ENCODE assay signal across 8 cellular contexts in genomic region chr1:40625076-40625475, GRCh38.
A peak's percentile ranks its signal among the peaks of the same experiment; 100 is the strongest.
DNase-seq lines count a peak whose midpoint lies in the region; ATAC-seq and TF ChIP-seq lines count a peak whose summit lies in the region.

No MANE protein-coding gene starts in this region.

- TF ChIP-seq CTCF in DND-41 (IDR thresholded peaks at IDR 0.05; ENCODE audit: borderline replicate concordance, extremely low read depth, low read length, poor library complexity, severe bottlenecking) = peak; percentile 57

- H3K4me3 ChIP-seq in DND-41 (ENCODE audit: low read depth in 1 of 2, low read length in 2 of 2) = no peak overlapping the region

- DNase-seq in DND-41 = peak; percentile 23
- DNase-seq in activated CD8-positive, alpha-beta memory T cell treated with anti-CD3 and anti-CD28 coated beads for 24 hours = peak; percentile 61
- DNase-seq in kidney tubule cell (ENCODE audit: low spot score) = peak; percentile 51
- DNase-seq in HuH-7 (ENCODE audit: low spot score) = no peak

- H3K27ac ChIP-seq in DND-41 (ENCODE audit: low read length) (no peak overlapping the region), KOPT-K1 (ENCODE audit: low read depth, low read length, poor library complexity, severe bottlenecking) (peak overlapping the region; percentile 61)

- H3K79me2 ChIP-seq in DND-41 (ENCODE audit: insufficient read depth, low read length) = no peaks in the 10 kb centered on the region

- H3K9ac ChIP-seq in DND-41 (ENCODE audit: low read depth, low read length) = no peak overlapping the region

- H4K20me1 ChIP-seq in DND-41 (ENCODE audit: insufficient read depth, low read length) = no peaks in the 10 kb centered on the region

- ATAC-seq in DND-41 (ENCODE audit: insufficient read depth, low read depth) (peak; percentile 51; the same call in 2 of the 3 replicates), HG02970 (IDR thresholded peaks at IDR 0.05; ENCODE audit: low FRiP score, unreplicated experiment) (no peak), GM21576 (IDR thresholded peaks at IDR 0.05; ENCODE audit: unreplicated experiment) (no peak), GM21528 (IDR thresholded peaks at IDR 0.05; ENCODE audit: low FRiP score, unreplicated experiment) (no peak)

- H3K36me3 ChIP-seq in DND-41 (ENCODE audit: insufficient read depth, low read length) = peaks cover 12% of the 10 kb centered on the region
- no peaks in the 10 kb centered on the region for H3K36me3 ChIP-seq in KOPT-K1 (ENCODE audit: insufficient read depth, low read length)

- H3K27me3 ChIP-seq in DND-41 (ENCODE audit: insufficient read depth, low read length, poor library complexity) = no peaks in the 10 kb centered on the region

- H3K9me3 ChIP-seq in DND-41 (ENCODE audit: insufficient read depth, low read length, severe bottlenecking) = no peaks in the 10 kb centered on the region
- no peaks in the 10 kb centered on the region for H3K9me3 ChIP-seq in KOPT-K1 (ENCODE audit: insufficient read depth, low read length, poor library complexity, severe bottlenecking)

- H2AFZ ChIP-seq in DND-41 (ENCODE audit: low read depth, low read length) = no peak overlapping the region

- H3K4me2 ChIP-seq in DND-41 (ENCODE audit: insufficient read depth, low read length) = no peak overlapping the region

- peaks cover 9% of the 10 kb centered on the region for H3K4me1 ChIP-seq in DND-41 (ENCODE audit: insufficient read depth, low read length)
